In genomic region chr21:46188226-46189212, GRCh38 we compare ENCODE assay signal across 8 cellular contexts. TPM values are rescaled to one million over a fixed set of nuclear protein-coding genes. Genes with fewer than 3 reads are reported as not detected.
DNase-seq lines count a peak whose midpoint lies in the region; ATAC-seq and TF ChIP-seq lines count a peak whose summit lies in the region.

No MANE protein-coding gene starts in this region.

- H3K27ac Mint-ChIP-seq in GM23338: peak overlapping the region; percentile 40
- peak overlapping the region; percentile 79 for H3K27ac Mint-ChIP-seq in nephron progenitor cell

- WGBS in esophagus muscularis mucosa: 44% methylated on average over 17 of the region's 17 CpGs

- H3K36me3 ChIP-seq in GM23338 (ENCODE audit: insufficient read depth): no peaks in the 10 kb centered on the region
- H3K36me3 ChIP-seq in esophagus muscularis mucosa: peaks cover 6 to 44% (median 38%) of the 10 kb centered on the region in 4 donors

- POLR2A ChIA-PET in HEK293T (lab: Yijun Ruan, JAX): no interaction called here

- CTCF ChIA-PET in HEK293T (lab: Yijun Ruan, JAX): no interaction called here

- H3K4me1 Mint-ChIP-seq in GM23338: peaks cover 18% of the 10 kb centered on the region
- H3K4me1 Mint-ChIP-seq in nephron progenitor cell: peaks cover 66% of the 10 kb centered on the region

- H3K79me2 ChIP-seq in GM23338 (replicated peaks; ENCODE audit: insufficient read depth): no peaks in the 10 kb centered on the region

- TF ChIP-seq EP300 in esophagus muscularis mucosa (IDR thresholded peaks at IDR 0.05): no peak

- no peak overlapping the region for H3K4me3 ChIP-seq in GM23338
- no peak overlapping the region for H3K4me3 ChIP-seq in esophagus muscularis mucosa

- H3K9me3 ChIP-seq in esophagus muscularis mucosa: no peaks in the 10 kb centered on the region

- H3K36me3 Mint-ChIP-seq in GM23338 (ENCODE audit: low read depth) (peaks cover 25% of the 10 kb centered on the region), nephron progenitor cell (ENCODE audit: low read depth) (peaks cover 29% of the 10 kb centered on the region)

- H3K27me3 ChIP-seq in GM23338 (ENCODE audit: insufficient read depth) (no peaks in the 10 kb centered on the region), esophagus muscularis mucosa (peaks cover 0 to 13% (median 0%) of the 10 kb centered on the region in 4 donors)

- H3K27ac ChIP-seq in GM23338 (ENCODE audit: low read depth) (peak overlapping the region; percentile 75; the same call in 1 of the 2 replicates), esophagus muscularis mucosa (replicated peaks in 1 of 4) (peak overlapping the region; percentile 74 to 78 (median 74))

- peaks cover 3% of the 10 kb centered on the region; the same call in 1 of the 2 replicates for H4K20me1 ChIP-seq in GM23338 (replicated peaks; ENCODE audit: insufficient read depth)

- H3K4me3 Mint-ChIP-seq in GM23338: no peak overlapping the region; the same call in 2 of the 3 replicates
- peak overlapping the region; percentile 51 for H3K4me3 Mint-ChIP-seq in nephron progenitor cell

- DNase-seq in GM23338 (ENCODE audit: low spot score) (peak; percentile 28), OCI-M1 (lab: John Stamatoyannopoulos, UW) (peak; percentile 57), esophagus muscularis mucosa (ENCODE audit: extremely low spot score) (peak; percentile 92), nephron progenitor cell (no peak), T-helper 9 cell (no peak), HEK293T (ENCODE audit: extremely low spot score) (no peak), DMS 273 (lab: John Stamatoyannopoulos, UW; ENCODE audit: unreplicated experiment) (no peak)

- ATAC-seq in GM23338: no peak
- no peak for ATAC-seq in HG03354 (IDR thresholded peaks at IDR 0.05; ENCODE audit: poor library complexity, severe bottlenecking, unreplicated experiment)

- peaks cover 11% of the 10 kb centered on the region; the same call in 1 of the 2 replicates for H3K4me1 ChIP-seq in GM23338 (ENCODE audit: insufficient read depth)
- peaks cover 39 to 56% (median 42%) of the 10 kb centered on the region in 4 donors for H3K4me1 ChIP-seq in esophagus muscularis mucosa

- intact Hi-C loops in esophagus muscularis mucosa (cut with DNase I): loop anchor here (5.0 kb wide), 1 partner anchor 39 kb away; the partner anchor contains the start of gene LSS

- TF ChIP-seq CTCF in GM23338 (conservative IDR thresholded peaks at IDR 0.05; ENCODE audit: low read depth in 2 of 2) (no peak), esophagus muscularis mucosa (IDR thresholded peaks at IDR 0.05) (no peak), nephron progenitor cell (IDR thresholded peaks at IDR 0.05) (no peak)

- no peak overlapping the region for H3K4me2 ChIP-seq in GM23338

- peaks cover 5% of the 10 kb centered on the region; the same call in 1 of the 2 replicates for H3F3A ChIP-seq in GM23338 (replicated peaks; ENCODE audit: low read depth)

- H3K9me3 Mint-ChIP-seq in GM23338 (no peaks in the 10 kb centered on the region), nephron progenitor cell (no peaks in the 10 kb centered on the region)

- no peak for TF ChIP-seq POLR2A in esophagus muscularis mucosa (IDR thresholded peaks at IDR 0.05; ENCODE audit: low read depth)

- H3K27me3 Mint-ChIP-seq in GM23338 (ENCODE audit: insufficient read depth, low read depth, poor library complexity) (peaks cover 6% of the 10 kb centered on the region), nephron progenitor cell (ENCODE audit: low read depth, poor library complexity) (no peaks in the 10 kb centered on the region)

- no peak overlapping the region for H2AFZ ChIP-seq in GM23338

- H3K9me2 ChIP-seq in GM23338 (ENCODE audit: insufficient read depth): no peaks in the 10 kb centered on the region

TF ChIP-seq in GM23338, 12 proteins besides CTCF, POLR2A, EP300 and RAD21:
- no peak for TF ChIP-seq NANOG (IDR thresholded peaks at IDR 0.05; ENCODE audit: borderline replicate concordance)
- TF ChIP-seq ZNF331 (CRISPR knock-in tag; IDR thresholded peaks at IDR 0.05; ENCODE audit: low read depth): no peak

TF ChIP-seq in HEK293T, 16 proteins besides CTCF, POLR2A, EP300 and RAD21:
- TF ChIP-seq TARDBP (IDR thresholded peaks at IDR 0.05) (no peak), SUZ12 (IDR thresholded peaks at IDR 0.05) (no peak), LEF1 (IDR thresholded peaks at IDR 0.05; ENCODE audit: borderline replicate concordance) (no peak), FOXM1 (IDR thresholded peaks at IDR 0.05; ENCODE audit: borderline replicate concordance) (no peak), BHLHE40 (IDR thresholded peaks at IDR 0.05; ENCODE audit: borderline replicate concordance) (no peak), NFRKB (IDR thresholded peaks at IDR 0.05) (no peak), FOXK2 (IDR thresholded peaks at IDR 0.05) (no peak)

RNA-seq across cellular contexts. Expression of gene SPATC1L, which starts 4.3 kb away (rescaled TPM):
- total RNA-seq in GM23338 (2014; rRNA removed; shearing (Covaris generic)): 30.7 and 37.6 TPM in 2 replicates
- polyA plus RNA-seq in GM23338 (2016; fragmentation: Nextera tagmentation; extraction: Ambion mirVana): 69.6 and 70.2 TPM in 2 replicates
- 10 to 100 TPM in 1 of 4 donors, 1 to 10 TPM in 3; 1.3 to 22.0 (median 7.0) TPM for total RNA-seq in esophagus muscularis mucosa

RNA-seq across cellular contexts. Expression of gene FTCD, which starts 33.1 kb away (rescaled TPM):
- total RNA-seq in GM23338 (2014; rRNA removed; shearing (Covaris generic)): 0.90 and 3.3 TPM in 2 replicates
- polyA plus RNA-seq in GM23338 (2016; fragmentation: Nextera tagmentation; extraction: Ambion mirVana): 2.3 and 2.6 TPM in 2 replicates
- total RNA-seq in esophagus muscularis mucosa: 1 to 10 TPM in 2 of 4 donors, under 1 TPM in 1, not detected in 1; 0.26 to 2.5 (median 1.2) TPM

RNA-seq across cellular contexts. Expression of gene LSS, which starts 40.1 kb away (rescaled TPM):
- total RNA-seq in GM23338 (2014; rRNA removed; shearing (Covaris generic)): 216 and 237 TPM in 2 replicates
- polyA plus RNA-seq in GM23338 (2016; fragmentation: Nextera tagmentation; extraction: Ambion mirVana): 49.3 and 55.0 TPM in 2 replicates
- total RNA-seq in esophagus muscularis mucosa: 10 to 100 TPM; 45.3 to 66.3 (median 53.1) TPM

Comparison
In these comparisons a context has a peak if more than half of its experiments do, and no peak if none do; other contexts are left out.
1. DNase-seq: peak in GM23338 (single experiment), OCI-M1 (single experiment) and esophagus muscularis mucosa (single experiment); none in nephron progenitor cell (single experiment), T-helper 9 cell (single experiment), HEK293T (single experiment) and DMS 273 (single experiment).